ENCODE assay signal across 9 cellular contexts in genomic region chr15:78930577-78931388, GRCh38. TPM values are rescaled to one million over a fixed set of nuclear protein-coding genes. Genes with fewer than 3 reads are reported as not detected.
DNase-seq lines count a peak whose midpoint lies in the region; ATAC-seq and TF ChIP-seq lines count a peak whose summit lies in the region.
"Had no signal": no experiment of that assay in that cellular context is flagged by ENCODE, and none has a peak within 500 bp of the region (broad histone marks: within the 10 kb centered on the region; RNA-seq: fewer than 3 reads in every experiment).

No MANE protein-coding gene starts in this region.

- H3K4me3 Mint-ChIP-seq in Calu3 (ENCODE audit: low read depth, unreplicated experiment) (no peak overlapping the region), endodermal cell (no peak overlapping the region)

- H3K36me3 Mint-ChIP-seq in Calu3 (ENCODE audit: insufficient read depth, unreplicated experiment): peaks cover 63% of the 10 kb centered on the region
- H3K36me3 Mint-ChIP-seq in endodermal cell (ENCODE audit: low read depth): peaks cover 25% of the 10 kb centered on the region

- no peaks in the 10 kb centered on the region for H3K79me2 ChIP-seq in osteoblast (ENCODE audit: insufficient read depth, low read length)

- H3K27me3 Mint-ChIP-seq in Calu3 (ENCODE audit: unreplicated experiment): no peaks in the 10 kb centered on the region
- H3K27me3 Mint-ChIP-seq in endodermal cell (ENCODE audit: insufficient read depth): no peaks in the 10 kb centered on the region

- H3K4me2 ChIP-seq in osteoblast (ENCODE audit: insufficient read depth, low read length): peak overlapping the region; percentile 59

- no peak for ATAC-seq in HG03432 (IDR thresholded peaks at IDR 0.05; ENCODE audit: unreplicated experiment)
- no peak for ATAC-seq in GM21723 (IDR thresholded peaks at IDR 0.05; ENCODE audit: unreplicated experiment)
- no peak for ATAC-seq in GM18498 (IDR thresholded peaks at IDR 0.05; ENCODE audit: unreplicated experiment)

- H4K20me1 ChIP-seq in osteoblast (ENCODE audit: insufficient read depth, low read length): peaks cover 4% of the 10 kb centered on the region

- peaks cover 8% of the 10 kb centered on the region for H3K4me1 Mint-ChIP-seq in Calu3 (ENCODE audit: low read depth, unreplicated experiment)
- no peaks in the 10 kb centered on the region for H3K4me1 Mint-ChIP-seq in endodermal cell

- no peak overlapping the region for H3K9ac ChIP-seq in endodermal cell (ENCODE audit: extremely low read depth, low read length, poor library complexity, severe bottlenecking)

- BruUV-seq in Calu3 (replicated peaks; lab: Mats Ljungman, UMichigan): no TSS peak

- DNase-seq in Calu3 (peak; percentile 40), NCI-H1092 (lab: John Stamatoyannopoulos, UW) (peak; percentile 41), endodermal cell (peak; percentile 37), osteoblast (ENCODE audit: insufficient read length, low spot score, missing footprints) (peak; percentile 98), NCI-H748 (lab: John Stamatoyannopoulos, UW; ENCODE audit: unreplicated experiment) (no peak)
- DNase-seq: small intestine had no signal

- intact Hi-C loops in Calu3 (cut with micrococcal nuclease; ENCODE audit: unreplicated experiment): no loop called here

- no peak overlapping the region for H3K27ac Mint-ChIP-seq in Calu3 (ENCODE audit: unreplicated experiment)
- H3K27ac Mint-ChIP-seq in endodermal cell: no peak overlapping the region

- H3K4me1 ChIP-seq in endodermal cell (ENCODE audit: control insufficient read depth, insufficient read depth, low read length) (no peaks in the 10 kb centered on the region), osteoblast (ENCODE audit: insufficient read depth, low read length) (peaks cover 22% of the 10 kb centered on the region)

- H3K9me3 ChIP-seq in endodermal cell (ENCODE audit: control insufficient read depth, low read length) (no peaks in the 10 kb centered on the region), osteoblast (ENCODE audit: low read depth, low read length) (no peaks in the 10 kb centered on the region)

- no peaks in the 10 kb centered on the region for H3K27me3 ChIP-seq in endodermal cell (ENCODE audit: control insufficient read depth, insufficient read depth, low read length, poor library complexity, severe bottlenecking)
- H3K27me3 ChIP-seq in osteoblast (ENCODE audit: insufficient read depth, low read length): peaks cover 15% of the 10 kb centered on the region

- H3K36me3 ChIP-seq in endodermal cell (ENCODE audit: control insufficient read depth, insufficient read depth, low read length): peaks cover 20% of the 10 kb centered on the region
- H3K36me3 ChIP-seq in osteoblast (ENCODE audit: insufficient read depth, low read length): no peaks in the 10 kb centered on the region

- WGBS in endodermal cell (ENCODE audit: insufficient coverage in 1 of 2, insufficient read length in 1 of 2), 2 experiments: 81 to 100% methylated on average over 4 to 11 of the region's 11 CpGs

- no peak overlapping the region for H2AFZ ChIP-seq in osteoblast (ENCODE audit: low read length)

- H3K4me3 ChIP-seq in endodermal cell (ENCODE audit: low read length): no peak overlapping the region
- H3K4me3 ChIP-seq in osteoblast (ENCODE audit: insufficient read depth, low read length): no peak overlapping the region

- no peak overlapping the region for H3K27ac ChIP-seq in endodermal cell (ENCODE audit: low read depth, low read length)
- no peak overlapping the region for H3K27ac ChIP-seq in osteoblast (ENCODE audit: low read depth, low read length)

- no peaks in the 10 kb centered on the region for H3K9me3 Mint-ChIP-seq in Calu3 (ENCODE audit: low read depth, unreplicated experiment)
- H3K9me3 Mint-ChIP-seq in endodermal cell: no peaks in the 10 kb centered on the region

- no peak for TF ChIP-seq CTCF in Calu3 (IDR thresholded peaks at IDR 0.05; ENCODE audit: unreplicated experiment)
- no peak for TF ChIP-seq CTCF in endodermal cell (conservative IDR thresholded peaks at IDR 0.05)
- no peak for TF ChIP-seq CTCF in osteoblast (IDR thresholded peaks at IDR 0.05; ENCODE audit: extremely low read depth, low read depth, low read length)

- CTCF ChIA-PET in Calu3 (lab: Charles Lee): interaction anchor here (0.8 kb wide), 1 partner anchor 19 kb away, joined by 4 read pairs; no protein-coding TSS in a partner anchor

RNA-seq across cellular contexts. Expression of gene CTSH, which starts 14.1 kb away (rescaled TPM):
- total RNA-seq in Calu3 (2022) (327 and 433 TPM in 2 replicates), endodermal cell (100 to 1,000 TPM in 1 of 2 donors, 10 to 100 TPM in 1; 61.9 to 101 TPM), osteoblast (4.7 and 8.8 TPM in 2 replicates)
- polyA plus RNA-seq in endodermal cell (2013, experiment 1 of 2): 24.6 TPM
- 21.8 TPM for polyA plus RNA-seq in endodermal cell (2013, experiment 2 of 2)

RNA-seq across cellular contexts. Expression of gene MORF4L1, which starts 58.1 kb away (rescaled TPM):
- total RNA-seq in Calu3 (2022): 324 and 335 TPM in 2 replicates
- total RNA-seq in endodermal cell: 100 to 1,000 TPM; 457 to 505 TPM
- 438 TPM for polyA plus RNA-seq in endodermal cell (2013, experiment 1 of 2)
- 420 TPM for polyA plus RNA-seq in endodermal cell (2013, experiment 2 of 2)
- total RNA-seq in osteoblast: 446 and 456 TPM in 2 replicates
